ENCODE assay signal across 8 cellular contexts in the genomic region with DNA sequence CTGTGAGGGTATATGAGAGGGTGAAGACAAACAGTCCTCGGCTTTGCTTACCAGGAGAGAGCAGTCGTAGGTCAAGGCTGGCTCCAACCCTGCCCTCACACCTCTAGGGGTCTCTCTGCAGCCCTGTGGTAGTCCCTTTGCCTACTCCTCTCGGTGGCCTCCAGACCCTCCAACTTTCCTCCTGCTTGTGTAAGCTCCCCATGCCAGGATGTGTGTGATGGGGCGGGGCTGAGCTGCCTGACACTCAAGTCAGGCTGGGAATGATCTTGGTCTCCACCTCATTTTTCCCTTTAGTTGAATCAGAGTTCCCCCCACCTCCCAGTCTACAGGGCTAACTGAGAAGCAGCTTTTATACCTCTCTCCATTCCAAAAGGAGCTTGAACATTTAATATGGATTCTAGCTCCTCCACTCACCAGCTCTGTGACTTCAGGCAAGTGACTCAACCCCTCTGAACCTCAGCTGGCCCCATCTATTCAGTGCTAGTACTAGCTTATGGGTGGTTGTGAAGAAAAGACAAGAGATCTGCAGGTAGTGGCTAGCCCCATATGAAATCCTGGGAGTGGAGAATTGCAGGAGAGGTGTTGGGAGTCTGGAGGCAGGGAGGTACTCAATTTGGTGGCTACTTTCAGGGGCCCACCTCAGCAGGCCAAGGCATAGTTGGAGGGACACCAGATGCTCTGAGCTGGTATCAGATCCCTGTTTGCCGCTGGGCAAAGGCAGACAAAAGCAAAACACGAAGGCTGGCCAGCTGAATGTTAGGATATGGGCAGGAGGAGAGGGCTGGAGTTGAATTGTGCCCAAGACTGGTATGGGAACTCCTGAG. TPM values are rescaled to one million over a fixed set of nuclear protein-coding genes. Genes with fewer than 3 reads are reported as not detected.
DNase-seq lines count a peak whose midpoint lies in the region; ATAC-seq and TF ChIP-seq lines count a peak whose summit lies in the region.

No MANE protein-coding gene starts in this region.

- no peak for ATAC-seq in HG03095 (IDR thresholded peaks at IDR 0.05; ENCODE audit: unreplicated experiment)

- no peak for TF ChIP-seq CTCF in 22Rv1 (IDR thresholded peaks at IDR 0.05)
- TF ChIP-seq CTCF in GM12873 (IDR thresholded peaks at IDR 0.05; ENCODE audit: insufficient read depth, low read depth, low read length, missing control alignments) = peak; percentile 21

- H3K36me3 ChIP-seq in adipocyte (ENCODE audit: control insufficient read depth, insufficient read depth, low read length, severe bottlenecking) (no peaks in the 10 kb centered on the region), thymus (ENCODE audit: control insufficient read depth, insufficient read depth) (peaks cover 14% of the 10 kb centered on the region)

- H3K27me3 ChIP-seq in adipocyte (replicated peaks; ENCODE audit: control insufficient read depth, insufficient read depth, low read length) = no peaks in the 10 kb centered on the region
- no peaks in the 10 kb centered on the region for H3K27me3 ChIP-seq in thymus (ENCODE audit: control insufficient read depth, insufficient read depth)

- peak; percentile 45 for DNase-seq in M059J (ENCODE audit: low read depth)
- DNase-seq in adipocyte (ENCODE audit: low read depth) = peak; percentile 26
- DNase-seq in islet precursor cell = peak; percentile 41
- DNase-seq in effector CD8-positive, alpha-beta T cell (lab: John Stamatoyannopoulos, UW) = no peak

- H3K4me3 ChIP-seq in adipocyte (ENCODE audit: low read length) = peak overlapping the region; percentile 77
- peak overlapping the region; percentile 74 for H3K4me3 ChIP-seq in thymus (ENCODE audit: low read length)

- H3K9me3 ChIP-seq in adipocyte (ENCODE audit: control insufficient read depth, low read length) = no peaks in the 10 kb centered on the region
- H3K9me3 ChIP-seq in thymus (ENCODE audit: control insufficient read depth) = no peaks in the 10 kb centered on the region

- peak overlapping the region; percentile 63 for H3K9ac ChIP-seq in adipocyte (ENCODE audit: low read length)

- 29% methylated on average over 6 of the region's 6 CpGs for WGBS in thymus

- H3K27ac ChIP-seq in 22Rv1 (peak overlapping the region; percentile 79), thymus (ENCODE audit: low read depth) (peak overlapping the region; percentile 22)

- H3K4me1 ChIP-seq in adipocyte (ENCODE audit: control insufficient read depth, insufficient read depth, low read length) (peaks cover 70% of the 10 kb centered on the region), thymus (ENCODE audit: control insufficient read depth, insufficient read depth, low read length) (peaks cover 46% of the 10 kb centered on the region)

RNA-seq across cellular contexts. Expression of a gene that starts 1.0 kb away (rescaled TPM):
- total RNA-seq in M059J (2014; rRNA removed; shearing (Covaris generic)) = 27.4 and 31.1 TPM in 2 replicates
- polyA plus RNA-seq in thymus = 17.9 TPM

RNA-seq across cellular contexts. Expression of a gene that starts 7.6 kb away (rescaled TPM):
- total RNA-seq in M059J (2014; rRNA removed; shearing (Covaris generic)) = not detected in 2 replicates
- 0.80 TPM for polyA plus RNA-seq in thymus

RNA-seq across cellular contexts. Expression of a gene that starts 22.5 kb away (rescaled TPM):
- 1,284 and 1,407 TPM in 2 replicates for total RNA-seq in M059J (2014; rRNA removed; shearing (Covaris generic))
- polyA plus RNA-seq in thymus = 252 TPM

RNA-seq across cellular contexts. Expression of a gene that starts 33.0 kb away (rescaled TPM):
- total RNA-seq in M059J (2014; rRNA removed; shearing (Covaris generic)) = 205 and 215 TPM in 2 replicates
- polyA plus RNA-seq in thymus = 18.8 TPM

RNA-seq across cellular contexts. Expression of a gene that starts 41.0 kb away (rescaled TPM):
- 48.8 and 51.9 TPM in 2 replicates for total RNA-seq in M059J (2014; rRNA removed; shearing (Covaris generic))
- 16.4 TPM for polyA plus RNA-seq in thymus
